In genomic region chr1:210373878-210374599, GRCh38 we compare ENCODE assay signal across 1 cellular context.
TF ChIP-seq lines count a peak whose summit lies in the region.

No MANE protein-coding gene starts in this region.

TF ChIP-seq in K562, 482 proteins besides CTCF, POLR2A, EP300 and RAD21 (continued from another document and continues in another):
- TF ChIP-seq CHD7 (IDR thresholded peaks at IDR 0.05; ENCODE audit: low read depth, low read length) = no peak
- TF ChIP-seq TCF15 (CRISPR knock-in tag; IDR thresholded peaks at IDR 0.05) = no peak
- no peak for TF ChIP-seq HNRNPH1 (optimal IDR thresholded peaks at IDR 0.05; ENCODE audit: low read depth, low read length)
- TF ChIP-seq ZFP36 (IDR thresholded peaks at IDR 0.05; ENCODE audit: low read depth, low read length, partially characterized antibody) = no peak
- no peak for TF ChIP-seq ZNF134 (CRISPR knock-in tag; conservative IDR thresholded peaks at IDR 0.05)
- 0 out of 2 replicates have a peak, but pooled peaks have one; percentile 29 for TF ChIP-seq ZEB2 (IDR thresholded peaks at IDR 0.05)
- peak; percentile 95 for TF ChIP-seq FOSL1 (tag; conservative IDR thresholded peaks at IDR 0.05)
- 0 out of 4 replicates have a peak, but pooled peaks of 1 of the 2 experiments have one; percentile 25 for TF ChIP-seq ZNF639 (CRISPR knock-in tag; conservative IDR thresholded peaks at IDR 0.05 in 1 of 2, IDR thresholded peaks at IDR 0.05 in 1 of 2)
- TF ChIP-seq ZNF778 (CRISPR knock-in tag; IDR thresholded peaks at IDR 0.05) = no peak
- no peak for TF ChIP-seq TAF15 (IDR thresholded peaks at IDR 0.05; ENCODE audit: low read depth, low read length)
- TF ChIP-seq PCBP1 (IDR thresholded peaks at IDR 0.05; ENCODE audit: low read depth, low read length, poor library complexity, severe bottlenecking) = no peak
- no peak for TF ChIP-seq ZNF764 (CRISPR knock-in tag; IDR thresholded peaks at IDR 0.05; ENCODE audit: low read depth)
- no peak for TF ChIP-seq HMG20B (CRISPR knock-in tag; IDR thresholded peaks at IDR 0.05)
- TF ChIP-seq MITF (IDR thresholded peaks at IDR 0.05) = no peak
- TF ChIP-seq ZBTB26 (CRISPR knock-in tag; IDR thresholded peaks at IDR 0.05) = no peak
- no peak for TF ChIP-seq ZBTB40 (IDR thresholded peaks at IDR 0.05)
- no peak for TF ChIP-seq ZBTB40 (CRISPR knock-in tag; IDR thresholded peaks at IDR 0.05)
- peak; percentile 68 for TF ChIP-seq ZNF143 (CRISPR knock-in tag; IDR thresholded peaks at IDR 0.05)
- TF ChIP-seq MEF2A (IDR thresholded peaks at IDR 0.05; ENCODE audit: control insufficient read depth, low read depth, low read length) = peak; percentile 81
- TF ChIP-seq ZNF740 (CRISPR knock-in tag; IDR thresholded peaks at IDR 0.05) = no peak
- no peak for TF ChIP-seq ZNF740 (tag; IDR thresholded peaks at IDR 0.05)
- TF ChIP-seq CGGBP1 (CRISPR knock-in tag; IDR thresholded peaks at IDR 0.05) = peak; percentile 93
- TF ChIP-seq ESRRB (CRISPR knock-in tag; IDR thresholded peaks at IDR 0.05; ENCODE audit: borderline replicate concordance) = no peak
- no peak for TF ChIP-seq ZNF696 (CRISPR knock-in tag; conservative IDR thresholded peaks at IDR 0.05)
- TF ChIP-seq FOXA3 (CRISPR knock-in tag; conservative IDR thresholded peaks at IDR 0.05 in 1 of 2, IDR thresholded peaks at IDR 0.05 in 1 of 2) = no peak
- TF ChIP-seq KHSRP (IDR thresholded peaks at IDR 0.05) = peak; percentile 16; the same call in 1 of the 2 replicates
